ENCODE assay signal across 1 cellular context in genomic region chr22:20957118-20957690, GRCh38.
TF ChIP-seq lines count a peak whose summit lies in the region.

No MANE protein-coding gene starts in this region.

TF ChIP-seq in HepG2, 621 proteins besides CTCF, POLR2A, EP300 and RAD21 (continued from another document):
- TF ChIP-seq RERE (CRISPR knock-in tag; IDR thresholded peaks at IDR 0.05; ENCODE audit: low read depth) (no peak), ZIK1 (CRISPR knock-in tag; IDR thresholded peaks at IDR 0.05; ENCODE audit: borderline replicate concordance, low read depth) (no peak), CSRNP2 (CRISPR knock-in tag; conservative IDR thresholded peaks at IDR 0.05; ENCODE audit: low read depth) (no peak), ZFP36L1 (CRISPR knock-in tag; IDR thresholded peaks at IDR 0.05) (no peak), SYNCRIP (IDR thresholded peaks at IDR 0.05; ENCODE audit: insufficient read depth, low read depth, low read length) (no peak), ZNF839 (CRISPR knock-in tag; IDR thresholded peaks at IDR 0.05; ENCODE audit: borderline replicate concordance) (no peak), SETDB1 (CRISPR knock-in tag; IDR thresholded peaks at IDR 0.05; ENCODE audit: borderline replicate concordance) (no peak), ATRX (CRISPR knock-in tag; IDR thresholded peaks at IDR 0.05; ENCODE audit: borderline replicate concordance) (no peak), HOMEZ (CRISPR knock-in tag; IDR thresholded peaks at IDR 0.05; ENCODE audit: low read depth) (no peak), ATF6 (CRISPR knock-in tag; conservative IDR thresholded peaks at IDR 0.05) (no peak), TCF7L2 (IDR thresholded peaks at IDR 0.05; ENCODE audit: low read depth, low read length) (no peak), TFDP1 (CRISPR knock-in tag; IDR thresholded peaks at IDR 0.05; ENCODE audit: borderline replicate concordance) (no peak; the same call in 1 of the 2 replicates)
